Comparison of ENCODE assay signal across 8 cellular contexts in the genomic region with DNA sequence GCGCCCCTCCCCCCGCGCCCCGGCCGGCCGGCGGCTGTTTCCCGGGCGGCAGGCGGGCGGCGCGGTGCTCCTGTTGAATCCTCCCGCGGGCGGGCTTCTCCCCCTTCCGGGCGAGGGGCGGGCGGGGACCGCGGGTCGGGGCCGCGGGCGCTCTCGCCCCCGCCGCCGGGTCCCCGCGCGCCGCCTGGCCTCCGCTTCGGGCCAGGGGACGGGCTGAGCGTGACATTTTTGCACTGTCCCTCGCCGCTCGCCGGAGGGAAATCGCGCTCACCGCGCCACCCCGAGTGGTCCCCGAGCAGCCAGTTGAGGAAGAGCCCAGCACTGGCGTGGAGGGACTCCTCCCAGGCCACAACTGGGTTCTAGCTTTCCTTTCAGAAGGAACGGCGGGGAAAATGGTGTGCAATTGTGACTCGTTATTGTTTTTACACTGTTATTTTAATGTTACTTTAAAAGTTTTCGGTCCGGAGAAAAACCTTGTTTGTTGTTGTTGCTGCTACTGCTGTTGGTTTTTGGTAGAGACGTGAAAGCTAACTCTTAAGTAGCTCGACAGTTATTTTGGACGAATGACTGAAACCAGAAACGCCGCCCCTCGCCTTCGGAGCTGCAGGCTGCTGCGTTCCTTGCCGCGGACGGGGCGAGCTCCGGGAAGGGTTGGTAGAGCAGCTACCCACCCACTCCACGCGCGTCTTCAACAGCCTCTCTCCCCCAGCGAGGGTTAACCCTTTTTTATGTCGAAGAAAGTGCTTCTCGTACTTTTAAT. TPM values are rescaled to one million over a fixed set of nuclear protein-coding genes. Genes with fewer than 3 reads are reported as not detected.
DNase-seq lines count a peak whose midpoint lies in the region; ATAC-seq lines count a peak whose summit lies in the region.

No MANE protein-coding gene starts in this region.

- peaks cover 5% of the 10 kb centered on the region for H3K27me3 Mint-ChIP-seq in activated CD8-positive, alpha-beta T cell treated with anti-CD3 and anti-CD28 coated beads, Interleukin-2, amount 10 ng/mL, durations not matched to agents 7 days and 5 days (ENCODE audit: low read depth)

- CTCF ChIA-PET in activated CD8-positive, alpha-beta T cell treated with anti-CD3 and anti-CD28 coated beads, Interleukin-2, amount 10 ng/mL, durations not matched to agents 7 days and 5 days (lab: Charles Lee) = interaction anchor here (0.7 to 4.4 kb wide), 27 partner anchors 9 to 956 kb away, joined by 3 to 65 read pairs (median 5); partner anchors contain the start of genes BRCA2, N4BP2L1, N4BP2L2 and ZAR1L

- peak overlapping the region; percentile 87 for H3K27ac Mint-ChIP-seq in activated CD8-positive, alpha-beta T cell treated with anti-CD3 and anti-CD28 coated beads, Interleukin-2, amount 10 ng/mL, durations not matched to agents 7 days and 5 days

- ATAC-seq in HG02943 (IDR thresholded peaks at IDR 0.05; ENCODE audit: low read depth, unreplicated experiment) = peak; percentile 28
- ATAC-seq in activated CD8-positive, alpha-beta T cell treated with anti-CD3 and anti-CD28 coated beads, Interleukin-2, amount 10 ng/mL, durations not matched to agents 7 days and 5 days = peak; percentile 42

- peaks cover 40% of the 10 kb centered on the region for H3K4me1 Mint-ChIP-seq in activated CD8-positive, alpha-beta T cell treated with anti-CD3 and anti-CD28 coated beads, Interleukin-2, amount 10 ng/mL, durations not matched to agents 7 days and 5 days (ENCODE audit: low read depth)

- H3K9me3 Mint-ChIP-seq in activated CD8-positive, alpha-beta T cell treated with anti-CD3 and anti-CD28 coated beads, Interleukin-2, amount 10 ng/mL, durations not matched to agents 7 days and 5 days (ENCODE audit: insufficient read depth) = no peaks in the 10 kb centered on the region

- peak; percentile 76 for DNase-seq in SIG-M5 treated with dmso at 0.1 percent for 504 hours (lab: John Stamatoyannopoulos, UW; ENCODE audit: unreplicated experiment)
- DNase-seq in SIG-M5 (lab: John Stamatoyannopoulos, UW) = no peak
- DNase-seq in NCI-H226 = peak; percentile 9
- peak; percentile 63 for DNase-seq in activated CD8-positive, alpha-beta T cell treated with anti-CD3 and anti-CD28 coated beads, Interleukin-2, amount 10 ng/mL, durations not matched to agents 7 days and 5 days
- DNase-seq in effector CD8-positive, alpha-beta T cell (lab: John Stamatoyannopoulos, UW) = peak; percentile 27
- peak; percentile 84 for DNase-seq in medulla oblongata (ENCODE audit: extremely low spot score)
- peak; percentile 39 for DNase-seq in stimulated activated CD8-positive, alpha-beta memory T cell treated with anti-CD3 and anti-CD28 coated beads, Interleukin-12 subunit alpha, Interleukin-12 subunit beta, amount 100 ng/mL, for 24 hours (ENCODE audit: extremely low read depth)

- peaks cover 8% of the 10 kb centered on the region for H3K36me3 Mint-ChIP-seq in activated CD8-positive, alpha-beta T cell treated with anti-CD3 and anti-CD28 coated beads, Interleukin-2, amount 10 ng/mL, durations not matched to agents 7 days and 5 days (ENCODE audit: low read depth)

- peak overlapping the region; percentile 92 for H3K4me3 Mint-ChIP-seq in activated CD8-positive, alpha-beta T cell treated with anti-CD3 and anti-CD28 coated beads, Interleukin-2, amount 10 ng/mL, durations not matched to agents 7 days and 5 days

- POLR2A ChIA-PET in activated CD8-positive, alpha-beta T cell treated with anti-CD3 and anti-CD28 coated beads, Interleukin-2, amount 10 ng/mL, durations not matched to agents 7 days and 5 days (lab: Charles Lee) = interaction anchor here (0.6 to 2.3 kb wide), 10 partner anchors 49 to 956 kb away, joined by 3 to 8 read pairs (median 3); partner anchors contain the start of genes BRCA2, N4BP2L2 and ZAR1L

RNA-seq across cellular contexts. Expression of gene PDS5B, which starts 0.9 kb away (rescaled TPM):
- 10 to 100 TPM; 62.5 to 72.3 TPM for total RNA-seq in activated CD8-positive, alpha-beta T cell treated with anti-CD3 and anti-CD28 coated beads, Interleukin-2, amount 10 ng/mL, durations not matched to agents 7 days and 5 days

RNA-seq across cellular contexts. Expression of gene N4BP2L2, which starts 48.6 kb away (rescaled TPM):
- total RNA-seq in activated CD8-positive, alpha-beta T cell treated with anti-CD3 and anti-CD28 coated beads, Interleukin-2, amount 10 ng/mL, durations not matched to agents 7 days and 5 days = 100 to 1,000 TPM in 1 of 2 experiments, 10 to 100 TPM in 1; 97.1 to 111 TPM
